In genomic region chr7:67343114-67343513, GRCh38 we compare ENCODE assay signal across 3 cellular contexts.
TF ChIP-seq lines count a peak whose summit lies in the region.

No MANE protein-coding gene starts in this region.

TF ChIP-seq in SK-N-SH treated with all-trans-retinoic acid at 6 μM for 48 hours, 23 proteins besides CTCF, POLR2A, EP300 and RAD21 (continued from another document):
- TF ChIP-seq, protein P1, sequence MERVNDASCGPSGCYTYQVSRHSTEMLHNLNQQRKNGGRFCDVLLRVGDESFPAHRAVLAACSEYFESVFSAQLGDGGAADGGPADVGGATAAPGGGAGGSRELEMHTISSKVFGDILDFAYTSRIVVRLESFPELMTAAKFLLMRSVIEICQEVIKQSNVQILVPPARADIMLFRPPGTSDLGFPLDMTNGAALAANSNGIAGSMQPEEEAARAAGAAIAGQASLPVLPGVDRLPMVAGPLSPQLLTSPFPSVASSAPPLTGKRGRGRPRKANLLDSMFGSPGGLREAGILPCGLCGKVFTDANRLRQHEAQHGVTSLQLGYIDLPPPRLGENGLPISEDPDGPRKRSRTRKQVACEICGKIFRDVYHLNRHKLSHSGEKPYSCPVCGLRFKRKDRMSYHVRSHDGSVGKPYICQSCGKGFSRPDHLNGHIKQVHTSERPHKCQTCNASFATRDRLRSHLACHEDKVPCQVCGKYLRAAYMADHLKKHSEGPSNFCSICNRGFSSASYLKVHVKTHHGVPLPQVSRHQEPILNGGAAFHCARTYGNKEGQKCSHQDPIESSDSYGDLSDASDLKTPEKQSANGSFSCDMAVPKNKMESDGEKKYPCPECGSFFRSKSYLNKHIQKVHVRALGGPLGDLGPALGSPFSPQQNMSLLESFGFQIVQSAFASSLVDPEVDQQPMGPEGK (CRISPR knock-in tag; IDR thresholded peaks at IDR 0.05; ENCODE audit: borderline replicate concordance), result no peak
- TF ChIP-seq ZC3H10 (CRISPR knock-in tag; IDR thresholded peaks at IDR 0.05), result no peak
- no peak for TF ChIP-seq ARNTL (CRISPR knock-in tag; IDR thresholded peaks at IDR 0.05; ENCODE audit: borderline replicate concordance, low read depth)
- no peak for TF ChIP-seq ZNF8 (CRISPR knock-in tag; IDR thresholded peaks at IDR 0.05)
- TF ChIP-seq RARB (CRISPR knock-in tag; IDR thresholded peaks at IDR 0.05), result no peak
- TF ChIP-seq ZFP3 (CRISPR knock-in tag; IDR thresholded peaks at IDR 0.05), result no peak

TF ChIP-seq in SK-N-SH, 30 proteins besides CTCF, POLR2A, EP300 and RAD21 (continued from another document):
- TF ChIP-seq IRF3 (IDR thresholded peaks at IDR 0.05; ENCODE audit: low read depth, low read length) (no peak), POLR2AphosphoS5 (IDR thresholded peaks at IDR 0.05; ENCODE audit: low read depth, low read length) (no peak), SIN3A (IDR thresholded peaks at IDR 0.05; ENCODE audit: borderline replicate concordance, low read depth, low read length) (no peak), MAX (IDR thresholded peaks at IDR 0.05; ENCODE audit: low read depth) (no peak), FOXJ3 (CRISPR knock-in tag; IDR thresholded peaks at IDR 0.05) (no peak), REST (IDR thresholded peaks at IDR 0.05; ENCODE audit: low read depth, low read length) (no peak), CHD2 (IDR thresholded peaks at IDR 0.05; ENCODE audit: low read length, partially characterized antibody) (no peak), JUND (IDR thresholded peaks at IDR 0.05) (no peak), TCF12 (IDR thresholded peaks at IDR 0.05) (no peak), MXI1 (IDR thresholded peaks at IDR 0.05; ENCODE audit: low read depth, low read length) (no peak), ELF1 (IDR thresholded peaks at IDR 0.05) (no peak), RCOR1 (IDR thresholded peaks at IDR 0.05; ENCODE audit: low read length) (no peak), TEAD4 (IDR thresholded peaks at IDR 0.05; ENCODE audit: borderline replicate concordance, insufficient read depth) (no peak), FOSL2 (IDR thresholded peaks at IDR 0.05; ENCODE audit: borderline replicate concordance, low read depth) (no peak)

TF ChIP-seq in K562, 482 proteins besides CTCF, POLR2A, EP300 and RAD21 (continued from another document):
- TF ChIP-seq CREB1 (IDR thresholded peaks at IDR 0.05) (no peak), CREB1 (CRISPR knock-in tag; IDR thresholded peaks at IDR 0.05) (no peak), ZNF76 (CRISPR knock-in tag; IDR thresholded peaks at IDR 0.05; ENCODE audit: borderline replicate concordance) (no peak), POLR3G (IDR thresholded peaks at IDR 0.05; ENCODE audit: extremely low read depth, insufficient read length, insufficient replicate concordance) (no peak), PML (IDR thresholded peaks at IDR 0.05; ENCODE audit: low read length) (no peak), ZBTB34 (CRISPR knock-in tag; IDR thresholded peaks at IDR 0.05) (no peak), AFF4 (CRISPR knock-in tag; IDR thresholded peaks at IDR 0.05) (no peak), NBN (IDR thresholded peaks at IDR 0.05; ENCODE audit: low read depth) (no peak), MEF2D (tag; conservative IDR thresholded peaks at IDR 0.05; ENCODE audit: low read depth) (no peak)
- TF ChIP-seq, protein P2, sequence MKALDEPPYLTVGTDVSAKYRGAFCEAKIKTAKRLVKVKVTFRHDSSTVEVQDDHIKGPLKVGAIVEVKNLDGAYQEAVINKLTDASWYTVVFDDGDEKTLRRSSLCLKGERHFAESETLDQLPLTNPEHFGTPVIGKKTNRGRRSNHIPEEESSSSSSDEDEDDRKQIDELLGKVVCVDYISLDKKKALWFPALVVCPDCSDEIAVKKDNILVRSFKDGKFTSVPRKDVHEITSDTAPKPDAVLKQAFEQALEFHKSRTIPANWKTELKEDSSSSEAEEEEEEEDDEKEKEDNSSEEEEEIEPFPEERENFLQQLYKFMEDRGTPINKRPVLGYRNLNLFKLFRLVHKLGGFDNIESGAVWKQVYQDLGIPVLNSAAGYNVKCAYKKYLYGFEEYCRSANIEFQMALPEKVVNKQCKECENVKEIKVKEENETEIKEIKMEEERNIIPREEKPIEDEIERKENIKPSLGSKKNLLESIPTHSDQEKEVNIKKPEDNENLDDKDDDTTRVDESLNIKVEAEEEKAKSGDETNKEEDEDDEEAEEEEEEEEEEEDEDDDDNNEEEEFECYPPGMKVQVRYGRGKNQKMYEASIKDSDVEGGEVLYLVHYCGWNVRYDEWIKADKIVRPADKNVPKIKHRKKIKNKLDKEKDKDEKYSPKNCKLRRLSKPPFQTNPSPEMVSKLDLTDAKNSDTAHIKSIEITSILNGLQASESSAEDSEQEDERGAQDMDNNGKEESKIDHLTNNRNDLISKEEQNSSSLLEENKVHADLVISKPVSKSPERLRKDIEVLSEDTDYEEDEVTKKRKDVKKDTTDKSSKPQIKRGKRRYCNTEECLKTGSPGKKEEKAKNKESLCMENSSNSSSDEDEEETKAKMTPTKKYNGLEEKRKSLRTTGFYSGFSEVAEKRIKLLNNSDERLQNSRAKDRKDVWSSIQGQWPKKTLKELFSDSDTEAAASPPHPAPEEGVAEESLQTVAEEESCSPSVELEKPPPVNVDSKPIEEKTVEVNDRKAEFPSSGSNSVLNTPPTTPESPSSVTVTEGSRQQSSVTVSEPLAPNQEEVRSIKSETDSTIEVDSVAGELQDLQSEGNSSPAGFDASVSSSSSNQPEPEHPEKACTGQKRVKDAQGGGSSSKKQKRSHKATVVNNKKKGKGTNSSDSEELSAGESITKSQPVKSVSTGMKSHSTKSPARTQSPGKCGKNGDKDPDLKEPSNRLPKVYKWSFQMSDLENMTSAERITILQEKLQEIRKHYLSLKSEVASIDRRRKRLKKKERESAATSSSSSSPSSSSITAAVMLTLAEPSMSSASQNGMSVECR (CRISPR knock-in tag; IDR thresholded peaks at IDR 0.05), result no peak
TF ChIP-seq in K562: peak in this region for 0.
